ENCODE assay signal across 8 cellular contexts in the genomic region with DNA sequence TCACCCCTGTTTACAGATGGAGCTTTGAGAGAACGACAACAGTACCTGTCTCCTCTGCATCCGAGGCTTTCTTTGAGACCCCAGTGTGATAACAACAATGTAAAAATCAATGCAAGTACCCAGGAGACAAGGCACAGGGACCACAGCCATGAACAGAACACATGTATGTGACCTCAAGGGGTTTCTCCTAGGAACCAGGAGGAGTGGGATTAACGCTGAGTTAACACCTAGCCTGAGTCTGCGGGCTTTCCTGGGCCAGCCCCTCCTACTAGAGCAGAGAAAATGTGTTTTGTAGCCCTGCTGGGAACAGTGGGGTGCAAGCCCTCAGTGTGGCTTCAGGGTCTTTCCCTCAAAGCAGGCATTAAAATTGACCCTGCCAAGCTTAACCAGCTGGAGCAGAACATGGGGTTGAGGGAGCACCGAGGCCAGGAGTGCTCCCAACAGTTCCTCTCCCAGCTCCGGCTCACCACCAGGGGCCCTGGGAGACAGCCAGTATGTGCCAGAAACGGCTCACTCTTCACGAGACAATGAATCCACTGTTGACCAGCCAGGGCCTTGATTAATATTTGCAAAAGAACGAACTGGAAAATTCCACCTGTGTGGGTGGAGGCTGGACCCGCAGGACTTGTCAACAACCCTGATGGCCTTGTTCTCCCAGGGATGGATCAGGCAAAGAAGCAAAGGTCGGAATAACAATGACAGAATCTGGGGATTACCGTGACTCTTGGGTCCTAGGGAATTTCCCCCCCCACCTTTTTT. TPM values are rescaled to one million over a fixed set of nuclear protein-coding genes. Genes with fewer than 3 reads are reported as not detected.
DNase-seq lines count a peak whose midpoint lies in the region; ATAC-seq and TF ChIP-seq lines count a peak whose summit lies in the region.

No MANE protein-coding gene starts in this region.

- no peak overlapping the region for H3K4me3 Mint-ChIP-seq in chondrocyte (ENCODE audit: unreplicated experiment)

- H3K9me3 Mint-ChIP-seq in chondrocyte (ENCODE audit: low read depth): no peaks in the 10 kb centered on the region

- H3K27me3 ChIP-seq in right lobe of liver: no peaks in the 10 kb centered on the region

- no peak overlapping the region for H3K27ac Mint-ChIP-seq in chondrocyte (ENCODE audit: unreplicated experiment)

- peaks cover 0 to 20% (median 12%) of the 10 kb centered on the region in 4 donors for H3K36me3 ChIP-seq in right lobe of liver

- peaks cover 0 to 31% (median 13%) of the 10 kb centered on the region in 4 donors for H3K4me1 ChIP-seq in right lobe of liver

- peaks cover 10% of the 10 kb centered on the region for H3K4me1 Mint-ChIP-seq in chondrocyte (ENCODE audit: low read depth)

- no peaks in the 10 kb centered on the region for H3K36me3 Mint-ChIP-seq in chondrocyte (ENCODE audit: low read depth)

- no peaks in the 10 kb centered on the region for H3K9me3 ChIP-seq in right lobe of liver

- no peak for TF ChIP-seq POLR2A in right lobe of liver (IDR thresholded peaks at IDR 0.05)

- WGBS in right lobe of liver (ENCODE audit: insufficient coverage, low coverage, low lambda C conversion rate, missing lambda C conversion rate): 22% methylated on average over 10 of the region's 12 CpGs

- intact Hi-C loops in right lobe of liver (cut with DNase I): no loop called here

- peak; percentile 36; the same call in 1 of the 2 replicates for TF ChIP-seq CTCF in LNCaP clone FGC (IDR thresholded peaks at IDR 0.05; ENCODE audit: control insufficient read depth, extremely low read depth, insufficient read depth)
- peak; percentile 12 for TF ChIP-seq CTCF in chondrocyte (IDR thresholded peaks at IDR 0.05)
- TF ChIP-seq CTCF in right lobe of liver (IDR thresholded peaks at IDR 0.05): peak; percentile 32 to 62 (median 50)

- no peak overlapping the region for H3K4me3 ChIP-seq in LNCaP clone FGC (ENCODE audit: low read depth, low read length)
- peak overlapping the region in 2 of 3 donors; percentile 13 to 76 for H3K4me3 ChIP-seq in right lobe of liver

- peak; percentile 63 to 77 (median 70) for ATAC-seq in right lobe of liver
- no peak for ATAC-seq in HG02884 (IDR thresholded peaks at IDR 0.05; ENCODE audit: unreplicated experiment)
- no peak for ATAC-seq in GM18858 (IDR thresholded peaks at IDR 0.05; ENCODE audit: unreplicated experiment)
- ATAC-seq in HG03469 (IDR thresholded peaks at IDR 0.05; ENCODE audit: unreplicated experiment): no peak
- no peak for ATAC-seq in esophagus mucosa

- peaks cover 5% of the 10 kb centered on the region for H3K27me3 Mint-ChIP-seq in chondrocyte (ENCODE audit: low read depth)

- peak overlapping the region; percentile 97 to 100 (median 99) for H3K27ac ChIP-seq in right lobe of liver

- DNase-seq in AG20443 (ENCODE audit: low spot score): peak; percentile 47
- peak; percentile 89 for DNase-seq in LNCaP clone FGC (ENCODE audit: low read depth)
- no peak for DNase-seq in chondrocyte (ENCODE audit: low spot score)
- peak; percentile 84 to 94 (median 94) for DNase-seq in right lobe of liver

RNA-seq across cellular contexts. Expression of gene CHDH, which starts 3.6 kb away (rescaled TPM):
- total RNA-seq in chondrocyte: 0.46 to 0.67 TPM (median 0.60 TPM) in 3 replicates
- total RNA-seq in right lobe of liver: 10 to 100 TPM; 25.0 to 49.1 (median 39.4) TPM
- 1.6 TPM for total RNA-seq in esophagus mucosa

RNA-seq across cellular contexts. Expression of gene IL17RB, which starts 3.8 kb away (rescaled TPM):
- 0.22 to 0.36 TPM (median 0.31 TPM) in 3 replicates for total RNA-seq in chondrocyte
- total RNA-seq in right lobe of liver: 10 to 100 TPM; 19.8 to 30.2 (median 27.3) TPM
- 0.20 TPM for total RNA-seq in esophagus mucosa

RNA-seq across cellular contexts. Expression of gene ACTR8, which starts 39.3 kb away (rescaled TPM):
- 37.0 to 47.3 TPM (median 42.6 TPM) in 3 replicates for total RNA-seq in chondrocyte
- total RNA-seq in right lobe of liver: 10 to 100 TPM in 2 of 6 experiments, 1 to 10 TPM in 4; 6.7 to 12.0 (median 9.6) TPM
- total RNA-seq in esophagus mucosa: 17.1 TPM

RNA-seq across cellular contexts. Expression of gene SELENOK, which starts 49.0 kb away (rescaled TPM):
- total RNA-seq in chondrocyte: 28.2 to 33.7 TPM (median 29.6 TPM) in 3 replicates
- 10 to 100 TPM; 23.0 to 34.7 (median 29.3) TPM for total RNA-seq in right lobe of liver
- total RNA-seq in esophagus mucosa: 23.7 TPM

Comparison
In these comparisons a context has a peak if more than half of its experiments do, and no peak if none do; other contexts are left out.
1. ATAC-seq: peak in right lobe of liver (4 of 4); none in HG02884 (single experiment), GM18858 (single experiment), HG03469 (single experiment) and esophagus mucosa (single experiment).
2. RNA of gene CHDH, which starts 3.6 kb away (total RNA-seq): 25.0 to 49.1 TPM in right lobe of liver; 1.6 TPM in esophagus mucosa (single experiment) and 0.46 to 0.67 TPM in chondrocyte; every median in the first group is over 10 times any median in the second.
3. RNA of gene IL17RB, which starts 3.8 kb away (total RNA-seq): 19.8 to 30.2 TPM in right lobe of liver; 0.22 to 0.36 TPM in chondrocyte and 0.20 TPM in esophagus mucosa (single experiment); every median in the first group is over 10 times any median in the second.
4. Peak in every context shown above with its lines, with median percentiles within 50 percentile points of each other: CTCF ChIP-seq.